Comparison of ENCODE assay signal across 20 cellular contexts in the genomic region with DNA sequence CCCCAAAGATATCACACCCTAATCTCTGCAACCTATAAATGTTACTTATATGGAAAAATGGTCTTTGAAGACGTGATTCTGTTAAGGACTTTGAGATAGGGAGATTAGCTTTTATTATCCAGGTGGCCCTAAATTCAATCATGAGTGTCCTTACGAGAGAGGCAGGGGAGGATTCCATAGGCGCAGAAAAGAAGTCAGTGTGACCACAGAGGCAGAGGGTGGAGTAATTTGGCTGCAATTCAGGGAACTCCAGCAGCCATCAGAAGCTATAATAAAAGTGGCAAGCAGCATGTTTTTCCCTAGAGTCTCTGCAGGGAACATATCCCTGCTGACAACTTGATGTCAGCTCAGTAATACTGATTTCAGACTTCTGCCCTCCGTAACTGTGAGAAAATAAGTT.
DNase-seq lines count a peak whose midpoint lies in the region; ATAC-seq and TF ChIP-seq lines count a peak whose summit lies in the region.
"Had no signal": no experiment of that assay in that cellular context is flagged by ENCODE, and none has a peak within 500 bp of the region (broad histone marks: within the 10 kb centered on the region; RNA-seq: fewer than 3 reads in every experiment).

No MANE protein-coding gene starts in this region.

- H3K27ac ChIP-seq in SK-N-SH (ENCODE audit: low read depth in 2 of 2, low read length in 1 of 2) = no peak overlapping the region
- H3K27ac ChIP-seq in mesenchymal stem cell (ENCODE audit: low read length, poor library complexity, severe bottlenecking) = no peak overlapping the region
- H3K27ac ChIP-seq in gastroesophageal sphincter = no peak overlapping the region
- H3K27ac ChIP-seq: 22Rv1, SJSA1 had no signal

- CTCF ChIA-PET in SK-N-SH (lab: Yijun Ruan, JAX) = interaction anchor here (0.7 to 1.6 kb wide), 4 partner anchors 12 to 29 kb away, joined by 3 to 4 read pairs (median 4); no protein-coding TSS in a partner anchor

- no peak for TF ChIP-seq RAD21 in SK-N-SH (IDR thresholded peaks at IDR 0.05; ENCODE audit: low read length)

- H3K4me2 ChIP-seq in SK-N-SH (no peak overlapping the region), mesenchymal stem cell (ENCODE audit: low read length, poor library complexity, severe bottlenecking) (no peak overlapping the region)

- H2BK5ac ChIP-seq in mesenchymal stem cell (ENCODE audit: low read depth, low read length, poor library complexity, severe bottlenecking) = no peak overlapping the region

- no peak overlapping the region for H3K4ac ChIP-seq in mesenchymal stem cell (ENCODE audit: low read depth in 1 of 2, low read length in 2 of 2)

- H2AK5ac ChIP-seq in mesenchymal stem cell (ENCODE audit: low read length, severe bottlenecking) = no peak overlapping the region

- H3K9me2 ChIP-seq in SK-N-SH = no peaks in the 10 kb centered on the region

- H3K4me3 ChIP-seq in SK-N-SH (ENCODE audit: low read depth in 2 of 2, low read length in 1 of 2) (no peak overlapping the region), choroid plexus epithelial cell (ENCODE audit: low read depth, low read length) (no peak overlapping the region), mesenchymal stem cell (ENCODE audit: insufficient read depth in 1 of 2, low read depth in 1 of 2, low read length in 2 of 2) (no peak overlapping the region), gastroesophageal sphincter (no peak overlapping the region)
- H3K4me3 ChIP-seq: MG63, SJSA1 had no signal

- no peaks in the 10 kb centered on the region for H4K20me1 ChIP-seq in SK-N-SH (ENCODE audit: insufficient read depth)

- H3K18ac ChIP-seq in mesenchymal stem cell (ENCODE audit: low read depth in 1 of 2, low read length in 2 of 2) = no peak overlapping the region

- ATAC-seq in SK-N-SH treated with all-trans-retinoic acid at 6 μM for 48 hours (no peak), gastroesophageal sphincter (no peak)
- ATAC-seq: CD8-positive, alpha-beta T cell had no signal

- no peaks in the 10 kb centered on the region for H3F3A ChIP-seq in SK-N-SH (replicated peaks; ENCODE audit: insufficient read depth)

- TF ChIP-seq EP300 in SK-N-SH (IDR thresholded peaks at IDR 0.05; ENCODE audit: borderline replicate concordance in 1 of 2, low read depth in 1 of 2, low read length in 1 of 2) = no peak
- no peak for TF ChIP-seq EP300 in gastroesophageal sphincter (IDR thresholded peaks at IDR 0.05)

- H4K8ac ChIP-seq in mesenchymal stem cell (ENCODE audit: low read length) = peak overlapping the region; percentile 28

- no peak overlapping the region for H4K91ac ChIP-seq in mesenchymal stem cell (ENCODE audit: low read length)

- no peaks in the 10 kb centered on the region for H3K79me1 ChIP-seq in mesenchymal stem cell (replicated peaks; ENCODE audit: low read length, poor library complexity, severe bottlenecking)

- H3K9me3 ChIP-seq in SK-N-SH (no peaks in the 10 kb centered on the region), mesenchymal stem cell (ENCODE audit: control insufficient read depth, low read length) (peaks cover 7% of the 10 kb centered on the region), gastroesophageal sphincter (no peaks in the 10 kb centered on the region)
- H3K9me3 ChIP-seq: MG63, SJSA1 had no signal

- H3K79me2 ChIP-seq in SK-N-SH (ENCODE audit: insufficient read depth) = no peaks in the 10 kb centered on the region

- H3K4me1 ChIP-seq in SK-N-SH (ENCODE audit: control insufficient read depth in 1 of 2, insufficient read depth in 2 of 2, low read depth in 1 of 2, low read length in 1 of 2) (no peaks in the 10 kb centered on the region; a peak in 2 of 4 replicates), mesenchymal stem cell (ENCODE audit: control insufficient read depth, insufficient read depth, low read depth, low read length) (no peaks in the 10 kb centered on the region), gastroesophageal sphincter (no peaks in the 10 kb centered on the region)
- H3K4me1 ChIP-seq: SJSA1 had no signal

- no peak overlapping the region for H2BK12ac ChIP-seq in mesenchymal stem cell (ENCODE audit: low read length in 2 of 2)

- H3K27me3 ChIP-seq in SK-N-SH (ENCODE audit: insufficient read depth) (no peaks in the 10 kb centered on the region), mesenchymal stem cell (ENCODE audit: control insufficient read depth in 1 of 2, insufficient read depth in 1 of 2, low read length in 2 of 2) (no peaks in the 10 kb centered on the region), gastroesophageal sphincter (no peaks in the 10 kb centered on the region)
- H3K27me3 ChIP-seq: MG63, SJSA1 had no signal

- H3K23ac ChIP-seq in mesenchymal stem cell (ENCODE audit: low read length in 2 of 2) = no peak overlapping the region

- H3K36me3 ChIP-seq in SK-N-SH (replicated peaks in 1 of 2; ENCODE audit: control insufficient read depth in 1 of 2, insufficient read depth in 2 of 2, low read length in 1 of 2) = no peaks in the 10 kb centered on the region
- no peaks in the 10 kb centered on the region for H3K36me3 ChIP-seq in mesenchymal stem cell (ENCODE audit: control insufficient read depth in 1 of 2, insufficient read depth in 2 of 2, low read depth in 1 of 2, low read length in 2 of 2)
- no peaks in the 10 kb centered on the region for H3K36me3 ChIP-seq in gastroesophageal sphincter
- H3K36me3 ChIP-seq: MG63, SJSA1 had no signal

- H3K9ac ChIP-seq in SK-N-SH = no peak overlapping the region
- H3K9ac ChIP-seq in mesenchymal stem cell (ENCODE audit: low read length) = no peak overlapping the region

- H2BK15ac ChIP-seq in mesenchymal stem cell (ENCODE audit: low read depth, poor library complexity, severe bottlenecking) = no peak overlapping the region

- POLR2A ChIA-PET in SK-N-SH (lab: Yijun Ruan, JAX) = no interaction called here

- TF ChIP-seq POLR2A in gastroesophageal sphincter (IDR thresholded peaks at IDR 0.05) = no peak

- H2BK120ac ChIP-seq in mesenchymal stem cell (ENCODE audit: low read depth, low read length) = no peak overlapping the region

- H2AFZ ChIP-seq in SK-N-SH (ENCODE audit: low read depth) = no peak overlapping the region
- H2AFZ ChIP-seq in mesenchymal stem cell (ENCODE audit: low read depth, low read length) = no peak overlapping the region

- TF ChIP-seq CTCF in SK-N-SH (IDR thresholded peaks at IDR 0.05) (no peak), choroid plexus epithelial cell (conservative IDR thresholded peaks at IDR 0.05; ENCODE audit: low read depth, low read length) (no peak), gastroesophageal sphincter (IDR thresholded peaks at IDR 0.05) (no peak)

- 33% methylated on average over 4 of the region's 4 CpGs for WGBS in SK-N-SH (ENCODE audit: low lambda C conversion rate)
- WGBS in mesenchymal stem cell = 40% methylated on average over 3 of the region's 4 CpGs
- 53 to 57% methylated on average over 4 of the region's 4 CpGs for WGBS in gastroesophageal sphincter (ENCODE audit: low coverage in 1 of 2), 2 donors

- H3K14ac ChIP-seq in mesenchymal stem cell (ENCODE audit: low read length in 2 of 2) = no peak overlapping the region

- DNase-seq in SK-N-SH (no peak), choroid plexus epithelial cell (ENCODE audit: low read depth) (peak; percentile 11), mesenchymal stem cell (no peak), NCI-H1092 (lab: John Stamatoyannopoulos, UW) (no peak), NCI-H2171 (lab: John Stamatoyannopoulos, UW) (no peak), NCI-H526 (lab: John Stamatoyannopoulos, UW) (no peak)
- DNase-seq: C1 segment of cervical spinal cord; CD8-positive, alpha-beta T cell; EL; Kasumi-1; MG63; NCI-H1417 treated with DMSO at 0.1 percent for 48 hours; NCI-H187; NCI-H510A; OCI-M1; SW 1271 had no signal

TF ChIP-seq in SK-N-SH, 30 proteins besides CTCF, POLR2A, EP300 and RAD21:
- 0 out of 2 replicates have a peak, but pooled peaks have one; percentile 15 for TF ChIP-seq GATA2 (CRISPR knock-in tag; IDR thresholded peaks at IDR 0.05)
- no peak for TF ChIP-seq CHD2 (IDR thresholded peaks at IDR 0.05; ENCODE audit: low read length, partially characterized antibody)
- TF ChIP-seq IRF3 (IDR thresholded peaks at IDR 0.05; ENCODE audit: low read depth, low read length) = no peak
- TF ChIP-seq MAX (IDR thresholded peaks at IDR 0.05; ENCODE audit: low read depth) = no peak
- TF ChIP-seq FOSL2 (IDR thresholded peaks at IDR 0.05; ENCODE audit: borderline replicate concordance, low read depth) = no peak
- no peak for TF ChIP-seq JUND (IDR thresholded peaks at IDR 0.05)

TF ChIP-seq in SK-N-SH treated with all-trans-retinoic acid at 6 μM for 48 hours, 23 proteins besides CTCF, POLR2A, EP300 and RAD21:
- no peak for TF ChIP-seq ESRRG (CRISPR knock-in tag; IDR thresholded peaks at IDR 0.05)
- no peak for TF ChIP-seq TOX (CRISPR knock-in tag; IDR thresholded peaks at IDR 0.05; ENCODE audit: borderline replicate concordance)
- no peak for TF ChIP-seq CSRNP3 (CRISPR knock-in tag; IDR thresholded peaks at IDR 0.05)
- TF ChIP-seq ARNTL (CRISPR knock-in tag; IDR thresholded peaks at IDR 0.05; ENCODE audit: borderline replicate concordance, low read depth) = no peak
- no peak for TF ChIP-seq CSDC2 (CRISPR knock-in tag; IDR thresholded peaks at IDR 0.05)
- no peak for TF ChIP-seq ZNF565 (CRISPR knock-in tag; conservative IDR thresholded peaks at IDR 0.05; ENCODE audit: low read depth)
- TF ChIP-seq ZNF70 (CRISPR knock-in tag; IDR thresholded peaks at IDR 0.05) = no peak
